11 cellular contexts compared by ENCODE assay signal in the genomic region with DNA sequence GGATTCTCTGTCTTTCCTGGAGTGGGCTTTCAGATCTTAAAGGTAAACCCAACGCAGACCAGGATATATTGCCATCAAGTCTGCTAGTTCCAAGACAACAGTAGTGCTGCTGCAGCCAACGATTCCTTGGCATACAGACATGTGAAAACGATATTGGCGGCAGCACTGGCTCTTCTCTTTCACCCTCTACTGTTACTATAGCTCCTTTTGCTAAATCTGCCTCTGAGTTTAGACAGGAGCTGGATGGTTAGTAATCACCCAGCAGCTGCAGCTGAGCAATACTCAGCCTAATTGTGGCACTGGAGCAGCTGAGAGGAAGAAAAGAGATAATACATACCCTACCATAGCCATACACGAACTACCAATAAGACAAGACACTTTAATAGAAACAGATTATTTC. TPM values are rescaled to one million over a fixed set of nuclear protein-coding genes. Genes with fewer than 3 reads are reported as not detected.
A peak's percentile ranks its signal among the peaks of the same experiment; 100 is the strongest.
DNase-seq lines count a peak whose midpoint lies in the region; ATAC-seq and TF ChIP-seq lines count a peak whose summit lies in the region.
"Had no signal": no experiment of that assay in that cellular context is flagged by ENCODE, and none has a peak within 500 bp of the region (broad histone marks: within the 10 kb centered on the region; RNA-seq: fewer than 3 reads in every experiment).

No MANE protein-coding gene starts in this region.

- DNase-seq in GM23338 (ENCODE audit: low spot score) (no peak), medulla oblongata (ENCODE audit: extremely low spot score) (peak; percentile 37), COLO668 (lab: John Stamatoyannopoulos, UW; ENCODE audit: unreplicated experiment) (no peak), WERI-Rb-1 (no peak)
- DNase-seq in activated T-helper 1 cell treated with anti-CD3 and anti-CD28 coated beads, Interleukin-12 subunit alpha, Interleukin-12 subunit beta, Interleukin-2, Interleukin-4 antibody, amounts not matched to agents 30 ng/mL and 10 ng/mL and 1 ng/mL, durations not matched to agents 14 hours and 24 hours and 36 hours (ENCODE audit: low spot score): no peak
- DNase-seq in activated CD4-positive, CD25-positive, alpha-beta regulatory T cell treated with anti-CD3 and anti-CD28 coated beads, Interleukin-2, amount 50 U/mL, for 72 hours: no peak
- DNase-seq: NK-92 treated with Interleukin-12 subunit alpha and Interleukin-12 subunit beta, amount 100 ng/mL, for 24 hours had no signal

- peaks cover 6% of the 10 kb centered on the region; the same call in 1 of the 2 replicates for H3F3A ChIP-seq in GM23338 (replicated peaks; ENCODE audit: low read depth)

- no peaks in the 10 kb centered on the region; the same call in 2 of the 3 replicates for H3K36me3 Mint-ChIP-seq in GM23338 (ENCODE audit: low read depth)
- H3K36me3 Mint-ChIP-seq in activated T-helper 1 cell treated with anti-CD3 and anti-CD28 coated beads, Interleukin-12 subunit alpha, Interleukin-12 subunit beta, Interleukin-2, Interleukin-4 antibody, amounts not matched to agents 30 ng/mL and 10 ng/mL and 1 ng/mL, durations not matched to agents 14 hours and 24 hours and 36 hours (ENCODE audit: low read depth): peaks cover 8% of the 10 kb centered on the region

- no peaks in the 10 kb centered on the region for H3K9me3 Mint-ChIP-seq in GM23338
- no peaks in the 10 kb centered on the region for H3K9me3 Mint-ChIP-seq in activated T-helper 1 cell treated with anti-CD3 and anti-CD28 coated beads, Interleukin-12 subunit alpha, Interleukin-12 subunit beta, Interleukin-2, Interleukin-4 antibody, amounts not matched to agents 30 ng/mL and 10 ng/mL and 1 ng/mL, durations not matched to agents 14 hours and 24 hours and 36 hours

- no peak for TF ChIP-seq POLR2A in GM18505 (IDR thresholded peaks at IDR 0.05; ENCODE audit: borderline replicate concordance, extremely low read depth, insufficient read depth, insufficient read length)

- no peaks in the 10 kb centered on the region for H3K9me3 ChIP-seq in BLaER1
- no peaks in the 10 kb centered on the region for H3K9me3 ChIP-seq in WERI-Rb-1 (ENCODE audit: severe bottlenecking)

- H3K27me3 Mint-ChIP-seq in GM23338 (ENCODE audit: insufficient read depth, low read depth, poor library complexity): peaks cover 13% of the 10 kb centered on the region
- no peaks in the 10 kb centered on the region for H3K27me3 Mint-ChIP-seq in activated T-helper 1 cell treated with anti-CD3 and anti-CD28 coated beads, Interleukin-12 subunit alpha, Interleukin-12 subunit beta, Interleukin-2, Interleukin-4 antibody, amounts not matched to agents 30 ng/mL and 10 ng/mL and 1 ng/mL, durations not matched to agents 14 hours and 24 hours and 36 hours (ENCODE audit: insufficient read depth)
- H3K27me3 Mint-ChIP-seq: progenitor cell of endocrine pancreas had no signal

- no peak for TF ChIP-seq CTCF in GM23338 (conservative IDR thresholded peaks at IDR 0.05; ENCODE audit: low read depth in 2 of 2)
- no peak for TF ChIP-seq CTCF in WERI-Rb-1 (IDR thresholded peaks at IDR 0.05; ENCODE audit: low read depth, low read length)

- H3K79me2 ChIP-seq in GM23338 (replicated peaks; ENCODE audit: insufficient read depth): peaks cover 83% of the 10 kb centered on the region

- no peaks in the 10 kb centered on the region for H3K36me3 ChIP-seq in BLaER1
- H3K36me3 ChIP-seq in GM23338 (ENCODE audit: insufficient read depth): no peaks in the 10 kb centered on the region
- no peaks in the 10 kb centered on the region for H3K36me3 ChIP-seq in WERI-Rb-1

- no peak overlapping the region for H3K4me3 ChIP-seq in BLaER1
- H3K4me3 ChIP-seq in GM23338: no peak overlapping the region
- no peak overlapping the region for H3K4me3 ChIP-seq in WERI-Rb-1 (ENCODE audit: low read depth, low read length)

- H3K27ac ChIP-seq in BLaER1 (no peak overlapping the region), GM23338 (ENCODE audit: low read depth) (0 out of 2 replicates have a peak overlapping the region, but pooled peaks have one; percentile 11), WERI-Rb-1 (no peak overlapping the region)

- H3K4me3 Mint-ChIP-seq in GM23338: no peak overlapping the region
- peak overlapping the region; percentile 37 for H3K4me3 Mint-ChIP-seq in activated T-helper 1 cell treated with anti-CD3 and anti-CD28 coated beads, Interleukin-12 subunit alpha, Interleukin-12 subunit beta, Interleukin-2, Interleukin-4 antibody, amounts not matched to agents 30 ng/mL and 10 ng/mL and 1 ng/mL, durations not matched to agents 14 hours and 24 hours and 36 hours

- H3K4me1 Mint-ChIP-seq in GM23338: peaks cover 41% of the 10 kb centered on the region
- peaks cover 69% of the 10 kb centered on the region for H3K4me1 Mint-ChIP-seq in activated T-helper 1 cell treated with anti-CD3 and anti-CD28 coated beads, Interleukin-12 subunit alpha, Interleukin-12 subunit beta, Interleukin-2, Interleukin-4 antibody, amounts not matched to agents 30 ng/mL and 10 ng/mL and 1 ng/mL, durations not matched to agents 14 hours and 24 hours and 36 hours (ENCODE audit: low read depth)

- H4K20me1 ChIP-seq in BLaER1 (peaks cover 78% of the 10 kb centered on the region), GM23338 (replicated peaks; ENCODE audit: insufficient read depth) (peaks cover 30% of the 10 kb centered on the region)

- no peak overlapping the region for H2AFZ ChIP-seq in GM23338

- ATAC-seq in GM23338 (no peak), GM18505 (IDR thresholded peaks at IDR 0.05; ENCODE audit: unreplicated experiment) (no peak)
- ATAC-seq: activated CD4-positive, CD25-positive, alpha-beta regulatory T cell treated with anti-CD3 and anti-CD28 coated beads, Interleukin-2, amount 50 U/mL, for 24 hours had no signal

- H3K27ac Mint-ChIP-seq in GM23338: no peak overlapping the region
- no peak overlapping the region for H3K27ac Mint-ChIP-seq in activated T-helper 1 cell treated with anti-CD3 and anti-CD28 coated beads, Interleukin-12 subunit alpha, Interleukin-12 subunit beta, Interleukin-2, Interleukin-4 antibody, amounts not matched to agents 30 ng/mL and 10 ng/mL and 1 ng/mL, durations not matched to agents 14 hours and 24 hours and 36 hours
- H3K27ac Mint-ChIP-seq: progenitor cell of endocrine pancreas had no signal

- H3K4me1 ChIP-seq in BLaER1 (peaks cover 53% of the 10 kb centered on the region), GM23338 (ENCODE audit: insufficient read depth) (peaks cover 23% of the 10 kb centered on the region)

- peak overlapping the region; percentile 1 for H3K4me2 ChIP-seq in BLaER1
- H3K4me2 ChIP-seq in GM23338: peak overlapping the region; percentile 17; the same call in 1 of the 2 replicates

- H3K9me2 ChIP-seq in GM23338 (ENCODE audit: insufficient read depth): no peaks in the 10 kb centered on the region

- no peak overlapping the region for H3K9ac ChIP-seq in BLaER1

- intact Hi-C loops in activated T-helper 1 cell treated with anti-CD3 and anti-CD28 coated beads, Interleukin-12 subunit alpha, Interleukin-12 subunit beta, Interleukin-2, Interleukin-4 antibody, amounts not matched to agents 30 ng/mL and 10 ng/mL and 1 ng/mL, durations not matched to agents 14 hours and 24 hours and 36 hours (cut with micrococcal nuclease): no loop called here

- H3K27me3 ChIP-seq in BLaER1 (no peaks in the 10 kb centered on the region), GM23338 (ENCODE audit: insufficient read depth) (no peaks in the 10 kb centered on the region), WERI-Rb-1 (ENCODE audit: insufficient read depth, low read depth, severe bottlenecking) (no peaks in the 10 kb centered on the region)

TF ChIP-seq in GM23338, 12 proteins besides CTCF, POLR2A, EP300 and RAD21 (continues in another document):
- TF ChIP-seq NANOG (IDR thresholded peaks at IDR 0.05; ENCODE audit: borderline replicate concordance): no peak
- no peak for TF ChIP-seq ZNF331 (CRISPR knock-in tag; IDR thresholded peaks at IDR 0.05; ENCODE audit: low read depth)
- TF ChIP-seq, protein P1, sequence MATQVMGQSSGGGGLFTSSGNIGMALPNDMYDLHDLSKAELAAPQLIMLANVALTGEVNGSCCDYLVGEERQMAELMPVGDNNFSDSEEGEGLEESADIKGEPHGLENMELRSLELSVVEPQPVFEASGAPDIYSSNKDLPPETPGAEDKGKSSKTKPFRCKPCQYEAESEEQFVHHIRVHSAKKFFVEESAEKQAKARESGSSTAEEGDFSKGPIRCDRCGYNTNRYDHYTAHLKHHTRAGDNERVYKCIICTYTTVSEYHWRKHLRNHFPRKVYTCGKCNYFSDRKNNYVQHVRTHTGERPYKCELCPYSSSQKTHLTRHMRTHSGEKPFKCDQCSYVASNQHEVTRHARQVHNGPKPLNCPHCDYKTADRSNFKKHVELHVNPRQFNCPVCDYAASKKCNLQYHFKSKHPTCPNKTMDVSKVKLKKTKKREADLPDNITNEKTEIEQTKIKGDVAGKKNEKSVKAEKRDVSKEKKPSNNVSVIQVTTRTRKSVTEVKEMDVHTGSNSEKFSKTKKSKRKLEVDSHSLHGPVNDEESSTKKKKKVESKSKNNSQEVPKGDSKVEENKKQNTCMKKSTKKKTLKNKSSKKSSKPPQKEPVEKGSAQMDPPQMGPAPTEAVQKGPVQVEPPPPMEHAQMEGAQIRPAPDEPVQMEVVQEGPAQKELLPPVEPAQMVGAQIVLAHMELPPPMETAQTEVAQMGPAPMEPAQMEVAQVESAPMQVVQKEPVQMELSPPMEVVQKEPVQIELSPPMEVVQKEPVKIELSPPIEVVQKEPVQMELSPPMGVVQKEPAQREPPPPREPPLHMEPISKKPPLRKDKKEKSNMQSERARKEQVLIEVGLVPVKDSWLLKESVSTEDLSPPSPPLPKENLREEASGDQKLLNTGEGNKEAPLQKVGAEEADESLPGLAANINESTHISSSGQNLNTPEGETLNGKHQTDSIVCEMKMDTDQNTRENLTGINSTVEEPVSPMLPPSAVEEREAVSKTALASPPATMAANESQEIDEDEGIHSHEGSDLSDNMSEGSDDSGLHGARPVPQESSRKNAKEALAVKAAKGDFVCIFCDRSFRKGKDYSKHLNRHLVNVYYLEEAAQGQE (IDR thresholded peaks at IDR 0.05; ENCODE audit: unreplicated experiment): no peak
- no peak for TF ChIP-seq EZH2phosphoT487 (IDR thresholded peaks at IDR 0.05; ENCODE audit: unreplicated experiment)
- no peak for TF ChIP-seq EZH2 (IDR thresholded peaks at IDR 0.05; ENCODE audit: low read depth, unreplicated experiment)

RNA-seq across cellular contexts. Expression of a gene that starts 4.0 kb away (rescaled TPM):
- total RNA-seq in GM23338 (2014; rRNA removed; shearing (Covaris generic)): 327 and 340 TPM in 2 replicates
- 25.4 and 27.3 TPM in 2 replicates for polyA plus RNA-seq in GM23338 (2016; fragmentation: Nextera tagmentation; extraction: Ambion mirVana)
- total RNA-seq in activated T-helper 1 cell treated with anti-CD3 and anti-CD28 coated beads, Interleukin-12 subunit alpha, Interleukin-12 subunit beta, Interleukin-2, Interleukin-4 antibody, amounts not matched to agents 30 ng/mL and 10 ng/mL and 1 ng/mL, durations not matched to agents 14 hours and 24 hours and 36 hours: 18.5 and 18.9 TPM in 2 replicates

Comparison
In these comparisons a context has a peak if more than half of its experiments do, and no peak if none do; other contexts are left out.
1. RNA of a gene that starts 4.0 kb away (total RNA-seq): 327 to 340 TPM in GM23338; 18.5 to 18.9 TPM in activated T-helper 1 cell treated with anti-CD3 and anti-CD28 coated beads, Interleukin-12 subunit alpha, Interleukin-12 subunit beta, Interleukin-2, Interleukin-4 antibody, amounts not matched to agents 30 ng/mL and 10 ng/mL and 1 ng/mL, durations not matched to agents 14 hours and 24 hours and 36 hours; every median in the first group is over 10 times any median in the second.